In the genomic region with DNA sequence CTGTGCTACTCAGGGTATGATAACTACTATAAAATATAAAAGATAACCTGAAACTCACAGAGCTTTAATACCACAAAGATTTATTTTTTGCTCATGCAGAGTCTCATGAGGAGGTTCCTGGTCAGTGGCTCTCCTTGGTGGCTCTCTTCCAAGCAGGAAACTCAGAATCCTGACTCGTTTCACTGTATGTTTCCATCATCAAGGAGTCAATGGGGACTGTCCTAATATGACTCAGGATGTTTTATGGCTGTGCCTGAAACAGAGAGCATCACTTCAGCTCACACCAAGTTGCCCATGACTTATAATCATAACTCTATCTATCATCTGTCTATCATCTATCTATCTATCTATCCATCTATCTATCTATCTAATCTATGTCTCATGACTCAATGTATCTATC, we compare ENCODE assay signal across 18 cellular contexts.
DNase-seq lines count a peak whose midpoint lies in the region; ATAC-seq, FAIRE-seq and TF ChIP-seq lines count a peak whose summit lies in the region.
"Had no signal": no experiment of that assay in that cellular context is flagged by ENCODE, and none has a peak within 500 bp of the region (broad histone marks: within the 10 kb centered on the region; RNA-seq: fewer than 3 reads in every experiment).

No MANE protein-coding gene starts in this region.

- FAIRE-seq in bronchial epithelial cell (lab: Jason Lieb, UNC), result no peak
- FAIRE-seq: GM12878, GM18507, HTR-8/SVneo had no signal

- ATAC-seq in foreskin keratinocyte (peak; percentile 49), HG02938 (IDR thresholded peaks at IDR 0.05; ENCODE audit: unreplicated experiment) (no peak)
- no peak for ATAC-seq in activated T-helper 17 cell treated with anti-CD3 and anti-CD28 coated beads, Interleukin-2, amount 50 U/mL, for 72 hours (replicated peaks)
- ATAC-seq: GM12878 had no signal

- peaks cover 8% of the 10 kb centered on the region for H3K27me3 Mint-ChIP-seq in activated T-helper 17 cell treated with anti-CD3 and anti-CD28 coated beads, Interleukin-2, amount 50 U/mL, for 72 hours
- H3K27me3 Mint-ChIP-seq: CD4-positive, CD25-positive, alpha-beta regulatory T cell had no signal

- TF ChIP-seq CTCF in bronchial epithelial cell (IDR thresholded peaks at IDR 0.05; ENCODE audit: insufficient read depth, low read length, severe bottlenecking) (no peak), foreskin keratinocyte (conservative IDR thresholded peaks at IDR 0.05) (no peak)

- no peaks in the 10 kb centered on the region for H3K9me3 Mint-ChIP-seq in activated T-helper 17 cell treated with anti-CD3 and anti-CD28 coated beads, Interleukin-2, amount 50 U/mL, for 72 hours

- H3K27ac ChIP-seq in foreskin keratinocyte, result no peak overlapping the region
- H3K27ac ChIP-seq: BLaER1 treated with 17β-estradiol and CSF1 and Interleukin-3, amounts not matched to agents 10 nM and 100 nM had no signal

- H3K4me3 ChIP-seq in bronchial epithelial cell (ENCODE audit: low read depth, low read length), result no peak overlapping the region
- H3K4me3 ChIP-seq: BLaER1 treated with 17β-estradiol and CSF1 and Interleukin-3, amounts not matched to agents 10 nM and 100 nM; GM12878 had no signal

- H3K27ac Mint-ChIP-seq in activated T-helper 17 cell treated with anti-CD3 and anti-CD28 coated beads, Interleukin-2, amount 50 U/mL, for 72 hours, result no peak overlapping the region
- H3K27ac Mint-ChIP-seq: CD4-positive, CD25-positive, alpha-beta regulatory T cell; H9 had no signal

- no peak overlapping the region for H3K4me3 Mint-ChIP-seq in activated T-helper 17 cell treated with anti-CD3 and anti-CD28 coated beads, Interleukin-2, amount 50 U/mL, for 72 hours
- H3K4me3 Mint-ChIP-seq: CD4-positive, CD25-positive, alpha-beta regulatory T cell; H9 had no signal

- H3K4me1 ChIP-seq in foreskin keratinocyte, result no peaks in the 10 kb centered on the region
- H3K4me1 ChIP-seq: BLaER1 treated with 17β-estradiol and CSF1 and Interleukin-3, amounts not matched to agents 10 nM and 100 nM had no signal

- no peaks in the 10 kb centered on the region for H3K36me3 Mint-ChIP-seq in activated T-helper 17 cell treated with anti-CD3 and anti-CD28 coated beads, Interleukin-2, amount 50 U/mL, for 72 hours (ENCODE audit: low read depth)
- H3K36me3 Mint-ChIP-seq: CD4-positive, CD25-positive, alpha-beta regulatory T cell had no signal

- DNase-seq in ELR (ENCODE audit: low read depth) (peak; percentile 6), bronchial epithelial cell (ENCODE audit: low read depth) (peak; percentile 4), foreskin keratinocyte (no peak), stromal cell of bone marrow (ENCODE audit: low read depth) (peak; percentile 1), iPS-NIHi7 (ENCODE audit: extremely low spot score) (no peak)
- DNase-seq: 8988T; ACHN; Calu3; CD4-positive, CD25-positive, alpha-beta regulatory T cell; DMS 273 treated with DMSO at 0.1 percent for 48 hours; GOT3; H9 had no signal

- H3K36me3 ChIP-seq in bronchial epithelial cell (ENCODE audit: control insufficient read depth, insufficient read depth, low read length), result no peaks in the 10 kb centered on the region
- H3K36me3 ChIP-seq: BLaER1 treated with 17β-estradiol and CSF1 and Interleukin-3, amounts not matched to agents 10 nM and 100 nM had no signal

- H3K27me3 ChIP-seq in bronchial epithelial cell (ENCODE audit: control insufficient read depth, insufficient read depth, low read length) (no peaks in the 10 kb centered on the region), foreskin keratinocyte (no peaks in the 10 kb centered on the region)
- H3K27me3 ChIP-seq: BLaER1 treated with 17β-estradiol and CSF1 and Interleukin-3, amounts not matched to agents 10 nM and 100 nM had no signal

- H3K4me1 Mint-ChIP-seq in activated T-helper 17 cell treated with anti-CD3 and anti-CD28 coated beads, Interleukin-2, amount 50 U/mL, for 72 hours, result no peaks in the 10 kb centered on the region
- H3K4me1 Mint-ChIP-seq: CD4-positive, CD25-positive, alpha-beta regulatory T cell had no signal

Comparison
In these comparisons a context has a peak if more than half of its experiments do, and no peak if none do; other contexts are left out.
1. DNase-seq: peak in ELR (single experiment), bronchial epithelial cell (single experiment) and stromal cell of bone marrow (single experiment); none in foreskin keratinocyte (0 of 2) and iPS-NIHi7 (single experiment).